9 cellular contexts compared by ENCODE assay signal in the genomic region with DNA sequence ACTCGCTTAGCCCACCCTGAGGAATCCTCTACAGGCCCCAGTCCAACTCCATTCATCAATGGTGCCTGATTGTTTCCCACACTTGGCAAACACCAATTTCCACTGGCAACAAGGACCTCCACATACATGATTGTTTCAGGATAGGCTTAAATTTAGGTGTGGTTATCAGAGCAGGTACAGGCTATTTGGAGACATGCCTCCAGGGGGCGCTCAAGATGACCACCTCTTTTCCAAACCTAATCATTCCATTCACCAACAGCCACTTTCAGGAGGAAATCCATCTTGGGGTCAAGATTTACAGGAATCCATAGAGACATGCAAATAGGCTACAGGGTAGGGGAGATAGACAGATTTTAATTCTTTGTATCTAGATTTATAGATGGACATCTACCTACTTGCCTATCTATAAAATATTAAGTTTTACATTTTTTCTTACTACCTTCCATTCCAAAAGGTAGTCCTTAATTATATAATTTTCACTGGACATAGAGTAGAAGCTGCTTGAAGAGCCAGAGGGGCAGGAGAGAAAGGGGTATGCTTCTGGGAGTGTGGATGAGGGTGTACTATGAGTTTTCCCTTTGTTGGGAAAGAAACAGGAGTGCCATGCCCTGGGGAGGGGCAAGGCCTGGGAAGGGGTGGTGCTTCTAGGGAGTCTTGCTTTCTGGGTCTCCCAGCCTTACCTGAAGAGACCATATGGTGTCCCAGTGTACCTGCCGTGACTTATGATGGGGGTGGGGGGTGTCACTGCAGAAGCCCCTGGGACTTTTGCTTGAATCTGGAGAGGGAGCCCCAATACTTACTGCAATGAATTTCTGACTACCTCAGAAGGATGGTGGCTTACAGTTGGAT. TPM values are rescaled to one million over a fixed set of nuclear protein-coding genes. Genes with fewer than 3 reads are reported as not detected.
A peak's percentile ranks its signal among the peaks of the same experiment; 100 is the strongest.
DNase-seq lines count a peak whose midpoint lies in the region; ATAC-seq and TF ChIP-seq lines count a peak whose summit lies in the region.
"Had no signal": no experiment of that assay in that cellular context is flagged by ENCODE, and none has a peak within 500 bp of the region (broad histone marks: within the 10 kb centered on the region; RNA-seq: fewer than 3 reads in every experiment).

No MANE protein-coding gene starts in this region.

- CTCF ChIA-PET in CD8-positive, alpha-beta memory T cell (lab: Charles Lee): no interaction called here

- ATAC-seq in HG03095 (IDR thresholded peaks at IDR 0.05; ENCODE audit: unreplicated experiment): no peak

- no peak overlapping the region for H3K4me3 ChIP-seq in CD8-positive, alpha-beta memory T cell (ENCODE audit: low read length)

- H3K36me3 ChIP-seq in CD8-positive, alpha-beta memory T cell (ENCODE audit: insufficient read depth, low read length): no peaks in the 10 kb centered on the region

- H3K36me3 Mint-ChIP-seq in osteocyte (ENCODE audit: unreplicated experiment): no peaks in the 10 kb centered on the region
- H3K36me3 Mint-ChIP-seq in CD8-positive, alpha-beta memory T cell: no peaks in the 10 kb centered on the region

- no peaks in the 10 kb centered on the region for H3K9me3 ChIP-seq in CD8-positive, alpha-beta memory T cell (ENCODE audit: low read length)

- POLR2A ChIA-PET in CD8-positive, alpha-beta memory T cell (lab: Charles Lee): no interaction called here

- no peaks in the 10 kb centered on the region for H3K9me3 Mint-ChIP-seq in osteocyte (ENCODE audit: unreplicated experiment)
- peaks cover 0 to 8% (median 0%) of the 10 kb centered on the region in 5 donors for H3K9me3 Mint-ChIP-seq in CD8-positive, alpha-beta memory T cell

- no peaks in the 10 kb centered on the region for H3K27me3 Mint-ChIP-seq in osteocyte (ENCODE audit: unreplicated experiment)
- peaks cover 8 to 17% of the 10 kb centered on the region in 2 donors for H3K27me3 Mint-ChIP-seq in CD8-positive, alpha-beta memory T cell

- H3K4me3 Mint-ChIP-seq in osteocyte (ENCODE audit: unreplicated experiment): no peak overlapping the region
- no peak overlapping the region for H3K4me3 Mint-ChIP-seq in CD8-positive, alpha-beta memory T cell

- H3K27ac Mint-ChIP-seq in osteocyte (ENCODE audit: unreplicated experiment): no peak overlapping the region
- no peak overlapping the region for H3K27ac Mint-ChIP-seq in CD8-positive, alpha-beta memory T cell

- H3K4me1 ChIP-seq in CD8-positive, alpha-beta memory T cell (ENCODE audit: insufficient read depth, low read length): no peaks in the 10 kb centered on the region

- H3K4me1 Mint-ChIP-seq in osteocyte (ENCODE audit: unreplicated experiment): no peaks in the 10 kb centered on the region
- no peaks in the 10 kb centered on the region for H3K4me1 Mint-ChIP-seq in CD8-positive, alpha-beta memory T cell

- H3K27ac ChIP-seq in CD8-positive, alpha-beta memory T cell (ENCODE audit: low read depth, low read length): no peak overlapping the region

- in situ Hi-C loops in KBM-7 (cut with MboI; ENCODE audit: low pct_unique_long_range_greater_than_20kb, low sequenced_read_pairs): no loop called here

- TF ChIP-seq CTCF in osteocyte (IDR thresholded peaks at IDR 0.05): peak; percentile 18

- DNase-seq in NCI-H510A treated with DMSO at 0.1 percent for 48 hours (lab: John Stamatoyannopoulos, UW): peak; percentile 10
- DNase-seq in NCI-H510A (lab: John Stamatoyannopoulos, UW): no peak
- peak; percentile 57 for DNase-seq in KBM-7
- peak; percentile 39 for DNase-seq in astrocyte of the hippocampus (ENCODE audit: low read depth, low spot score)
- no peak for DNase-seq in osteocyte (ENCODE audit: extremely low spot score, unreplicated experiment)
- DNase-seq in CD8-positive, alpha-beta memory T cell: no peak
- DNase-seq in AG08396 (ENCODE audit: low spot score): no peak

- H3K27me3 ChIP-seq in CD8-positive, alpha-beta memory T cell (ENCODE audit: insufficient read depth, low read length, poor library complexity, severe bottlenecking): no peaks in the 10 kb centered on the region

RNA-seq across cellular contexts. Expression of gene PCDH8, which starts 14.1 kb away (rescaled TPM):
- total RNA-seq in osteocyte: not detected in 2 replicates
- total RNA-seq in CD8-positive, alpha-beta memory T cell: not detected
- polyA plus RNA-seq in CD8-positive, alpha-beta memory T cell: not detected
- total RNA-seq: activated CD8-positive, alpha-beta memory T cell treated with anti-CD3 and anti-CD28 coated beads for 36 hours had no signal

Comparison
In these comparisons a context has a peak if more than half of its experiments do, and no peak if none do; other contexts are left out.
1. DNase-seq: peak in NCI-H510A treated with DMSO at 0.1 percent for 48 hours (single experiment), KBM-7 (single experiment) and astrocyte of the hippocampus (single experiment); none in NCI-H510A (single experiment), osteocyte (single experiment), CD8-positive, alpha-beta memory T cell (0 of 5) and AG08396 (single experiment).